Comparison of ENCODE assay signal across 8 cellular contexts in the genomic region with DNA sequence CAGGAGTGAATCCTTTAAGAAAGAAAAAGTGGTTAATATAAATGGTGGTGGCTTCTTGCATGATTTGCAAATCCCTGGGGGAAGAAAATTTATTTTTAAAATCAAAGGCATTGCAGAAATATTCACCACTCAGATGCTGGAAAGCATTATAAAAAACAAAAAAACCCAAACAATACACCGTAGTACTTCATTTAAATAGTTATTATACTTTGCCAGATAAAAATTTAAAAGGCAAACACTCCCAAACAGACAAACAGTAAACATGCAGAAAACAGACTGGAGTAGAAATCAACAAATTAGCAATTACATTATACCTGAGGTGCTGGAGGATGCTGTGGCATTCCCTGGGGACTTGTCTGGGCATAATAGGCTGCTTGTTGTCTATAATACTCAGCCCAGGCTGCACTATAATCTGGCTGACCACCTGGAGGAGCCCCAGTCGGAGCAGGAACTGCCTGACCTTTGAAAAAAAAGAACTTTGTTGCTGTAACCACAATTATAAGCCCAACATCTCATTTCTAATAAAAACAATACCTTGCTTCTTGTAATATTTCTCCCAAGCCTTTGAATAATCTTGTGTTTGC. TPM values are rescaled to one million over a fixed set of nuclear protein-coding genes. Genes with fewer than 3 reads are reported as not detected.
DNase-seq lines count a peak whose midpoint lies in the region; ATAC-seq and TF ChIP-seq lines count a peak whose summit lies in the region.

No MANE protein-coding gene starts in this region.

- no peak for TF ChIP-seq EP300 in esophagus muscularis mucosa (IDR thresholded peaks at IDR 0.05)

- H3K79me2 ChIP-seq in trophoblast cell (ENCODE audit: control insufficient read depth, insufficient read depth, low read length, poor library complexity): no peaks in the 10 kb centered on the region

- no peak overlapping the region for H2BK12ac ChIP-seq in trophoblast cell (ENCODE audit: low read length)

- H3K4me1 Mint-ChIP-seq in activated naive CD4-positive, alpha-beta T cell treated with anti-CD3 and anti-CD28 coated beads, Interleukin-2, amount 50 U/mL, for 24 hours: peaks cover 43% of the 10 kb centered on the region
- H3K4me1 Mint-ChIP-seq in stimulated activated naive B cell treated with anti-CD40 and anti-IgM and Interleukin-4, amounts not matched to agents 10 μg/mL and 1 μg/mL and 100 μg/mL, for 72 hours: peaks cover 17 to 52% of the 10 kb centered on the region in 2 donors
- peaks cover 43% of the 10 kb centered on the region for H3K4me1 Mint-ChIP-seq in stimulated activated naive CD8-positive, alpha-beta T cell treated with anti-CD3 and anti-CD28 coated beads, Interleukin-15, amount 100 ng/mL, for 72 hours

- no peak overlapping the region for H3K4me2 ChIP-seq in trophoblast cell (ENCODE audit: low read length)

- no peak for TF ChIP-seq POLR2A in esophagus muscularis mucosa (IDR thresholded peaks at IDR 0.05; ENCODE audit: low read depth)

- DNase-seq in activated naive CD4-positive, alpha-beta T cell treated with anti-CD3 and anti-CD28 coated beads, Interleukin-2, amount 50 U/mL, for 72 hours (ENCODE audit: low spot score in 2 of 2): no peak
- DNase-seq in NCI-H1930 (lab: John Stamatoyannopoulos, UW): peak; percentile 19 to 31
- no peak for DNase-seq in esophagus muscularis mucosa (ENCODE audit: extremely low spot score)
- DNase-seq in stimulated activated naive B cell treated with anti-CD40 and anti-IgM and Interleukin-4, amounts not matched to agents 10 μg/mL and 1 μg/mL and 100 μg/mL, for 72 hours: peak; percentile 5
- DNase-seq in stimulated activated naive CD8-positive, alpha-beta T cell treated with anti-CD3 and anti-CD28 coated beads, Interleukin-15, amount 100 ng/mL, for 72 hours: no peak
- no peak for DNase-seq in trophoblast cell
- DNase-seq in SKM-1 (lab: John Stamatoyannopoulos, UW; ENCODE audit: unreplicated experiment): no peak

- no peak overlapping the region for H4K12ac ChIP-seq in trophoblast cell (ENCODE audit: low read depth, low read length)

- H2AFZ ChIP-seq in trophoblast cell (ENCODE audit: insufficient read depth, low read length, poor library complexity): no peak overlapping the region

- H3K23ac ChIP-seq in trophoblast cell (ENCODE audit: low read length): no peak overlapping the region

- peaks cover 9 to 34% (median 32%) of the 10 kb centered on the region in 4 donors for H3K4me1 ChIP-seq in esophagus muscularis mucosa
- H3K4me1 ChIP-seq in trophoblast cell (ENCODE audit: control insufficient read depth in 1 of 2, insufficient read depth in 2 of 2, low read length in 2 of 2): no peaks in the 10 kb centered on the region

- H2BK120ac ChIP-seq in trophoblast cell (ENCODE audit: insufficient read depth, low read length, poor library complexity): no peak overlapping the region

- intact Hi-C loops in esophagus muscularis mucosa (cut with DNase I): no loop called here

- no peak overlapping the region for H3K9ac ChIP-seq in trophoblast cell (ENCODE audit: low read length)

- peak overlapping the region; percentile 6 for H3K27ac Mint-ChIP-seq in activated naive CD4-positive, alpha-beta T cell treated with anti-CD3 and anti-CD28 coated beads, Interleukin-2, amount 50 U/mL, for 24 hours
- peak overlapping the region in 1 of 2 donors; percentile 26 for H3K27ac Mint-ChIP-seq in activated naive CD4-positive, alpha-beta T cell treated with anti-CD3 and anti-CD28 coated beads, Interleukin-2, amount 50 U/mL, for 72 hours
- H3K27ac Mint-ChIP-seq in stimulated activated naive B cell treated with anti-CD40 and anti-IgM and Interleukin-4, amounts not matched to agents 10 μg/mL and 1 μg/mL and 100 μg/mL, for 72 hours: no peak overlapping the region
- H3K27ac Mint-ChIP-seq in stimulated activated naive CD8-positive, alpha-beta T cell treated with anti-CD3 and anti-CD28 coated beads, Interleukin-15, amount 100 ng/mL, for 72 hours: peak overlapping the region in 1 of 2 donors; percentile 80

- no peak overlapping the region for H3K4me3 Mint-ChIP-seq in activated naive CD4-positive, alpha-beta T cell treated with anti-CD3 and anti-CD28 coated beads, Interleukin-2, amount 50 U/mL, for 24 hours
- H3K4me3 Mint-ChIP-seq in stimulated activated naive B cell treated with anti-CD40 and anti-IgM and Interleukin-4, amounts not matched to agents 10 μg/mL and 1 μg/mL and 100 μg/mL, for 72 hours: peak overlapping the region in 1 of 2 donors; percentile 28
- no peak overlapping the region for H3K4me3 Mint-ChIP-seq in stimulated activated naive CD8-positive, alpha-beta T cell treated with anti-CD3 and anti-CD28 coated beads, Interleukin-15, amount 100 ng/mL, for 72 hours

- peak in 2 of 3 experiments; percentile 20 to 32 for TF ChIP-seq CTCF in esophagus muscularis mucosa (IDR thresholded peaks at IDR 0.05)

- H3K4ac ChIP-seq in trophoblast cell (ENCODE audit: low read depth, low read length): no peak overlapping the region

- no peak overlapping the region for H4K91ac ChIP-seq in trophoblast cell (ENCODE audit: low read depth, low read length)

- H3K4me3 ChIP-seq in esophagus muscularis mucosa (no peak overlapping the region), trophoblast cell (ENCODE audit: low read depth, low read length) (no peak overlapping the region)

- ATAC-seq in activated naive CD4-positive, alpha-beta T cell treated with anti-CD3 and anti-CD28 coated beads, Interleukin-2, amount 50 U/mL, for 72 hours: no peak
- peak; percentile 83 to 90 for ATAC-seq in stimulated activated naive B cell treated with anti-CD40 and anti-IgM and Interleukin-4, amounts not matched to agents 10 μg/mL and 1 μg/mL and 100 μg/mL, for 72 hours (replicated peaks)
- ATAC-seq in stimulated activated naive CD8-positive, alpha-beta T cell treated with anti-CD3 and anti-CD28 coated beads, Interleukin-15, amount 100 ng/mL, for 72 hours: no peak

- H3K79me1 ChIP-seq in trophoblast cell (ENCODE audit: low read length): no peaks in the 10 kb centered on the region

- H3K18ac ChIP-seq in trophoblast cell (ENCODE audit: low read length): no peak overlapping the region

- no peak overlapping the region for H3K14ac ChIP-seq in trophoblast cell (ENCODE audit: low read length)

- H4K8ac ChIP-seq in trophoblast cell (ENCODE audit: low read depth, low read length): no peak overlapping the region

- H3K9me3 ChIP-seq in esophagus muscularis mucosa (no peaks in the 10 kb centered on the region), trophoblast cell (ENCODE audit: insufficient read depth, low read depth, low read length) (no peaks in the 10 kb centered on the region)

- H2BK5ac ChIP-seq in trophoblast cell (ENCODE audit: low read depth, low read length, poor library complexity): no peak overlapping the region

- H3K36me3 Mint-ChIP-seq in activated naive CD4-positive, alpha-beta T cell treated with anti-CD3 and anti-CD28 coated beads, Interleukin-2, amount 50 U/mL, for 24 hours: peaks cover 25% of the 10 kb centered on the region
- H3K36me3 Mint-ChIP-seq in activated naive CD4-positive, alpha-beta T cell treated with anti-CD3 and anti-CD28 coated beads, Interleukin-2, amount 50 U/mL, for 72 hours: peaks cover 0 to 50% of the 10 kb centered on the region in 2 donors
- H3K36me3 Mint-ChIP-seq in stimulated activated naive B cell treated with anti-CD40 and anti-IgM and Interleukin-4, amounts not matched to agents 10 μg/mL and 1 μg/mL and 100 μg/mL, for 72 hours: peaks cover 27 to 42% of the 10 kb centered on the region in 2 donors

- no peaks in the 10 kb centered on the region for H3K9me3 Mint-ChIP-seq in activated naive CD4-positive, alpha-beta T cell treated with anti-CD3 and anti-CD28 coated beads, Interleukin-2, amount 50 U/mL, for 24 hours
- no peaks in the 10 kb centered on the region for H3K9me3 Mint-ChIP-seq in activated naive CD4-positive, alpha-beta T cell treated with anti-CD3 and anti-CD28 coated beads, Interleukin-2, amount 50 U/mL, for 72 hours
- no peaks in the 10 kb centered on the region for H3K9me3 Mint-ChIP-seq in stimulated activated naive B cell treated with anti-CD40 and anti-IgM and Interleukin-4, amounts not matched to agents 10 μg/mL and 1 μg/mL and 100 μg/mL, for 72 hours
- no peaks in the 10 kb centered on the region for H3K9me3 Mint-ChIP-seq in stimulated activated naive CD8-positive, alpha-beta T cell treated with anti-CD3 and anti-CD28 coated beads, Interleukin-15, amount 100 ng/mL, for 72 hours

- 23% methylated on average over 2 of the region's 2 CpGs for WGBS in esophagus muscularis mucosa
- WGBS in trophoblast cell (ENCODE audit: extremely low coverage, insufficient coverage, insufficient read length): no CpG with 5 or more reads among the region's 2 CpGs

- H3K36me3 ChIP-seq in esophagus muscularis mucosa (peaks cover 23 to 90% (median 61%) of the 10 kb centered on the region in 4 donors), trophoblast cell (ENCODE audit: control insufficient read depth in 1 of 2, insufficient read depth in 2 of 2, low read length in 2 of 2) (peaks cover 12 to 25% of the 10 kb centered on the region in 2 experiments)

- no peak overlapping the region for H3K27ac ChIP-seq in esophagus muscularis mucosa (replicated peaks in 1 of 4)
- no peak overlapping the region for H3K27ac ChIP-seq in trophoblast cell (ENCODE audit: low read depth, low read length)

- H3K27me3 ChIP-seq in esophagus muscularis mucosa: no peaks in the 10 kb centered on the region
- no peaks in the 10 kb centered on the region for H3K27me3 ChIP-seq in trophoblast cell (ENCODE audit: insufficient read depth, low read length)

- H3K27me3 Mint-ChIP-seq in activated naive CD4-positive, alpha-beta T cell treated with anti-CD3 and anti-CD28 coated beads, Interleukin-2, amount 50 U/mL, for 24 hours: no peaks in the 10 kb centered on the region
- H3K27me3 Mint-ChIP-seq in stimulated activated naive B cell treated with anti-CD40 and anti-IgM and Interleukin-4, amounts not matched to agents 10 μg/mL and 1 μg/mL and 100 μg/mL, for 72 hours: no peaks in the 10 kb centered on the region
- H3K27me3 Mint-ChIP-seq in stimulated activated naive CD8-positive, alpha-beta T cell treated with anti-CD3 and anti-CD28 coated beads, Interleukin-15, amount 100 ng/mL, for 72 hours: no peaks in the 10 kb centered on the region

- no peak overlapping the region for H2AK5ac ChIP-seq in trophoblast cell (ENCODE audit: low read length)

RNA-seq across cellular contexts. Expression of gene FUBP1, which starts 29.9 kb away (rescaled TPM):
- total RNA-seq in activated naive CD4-positive, alpha-beta T cell treated with anti-CD3 and anti-CD28 coated beads, Interleukin-2, amount 50 U/mL, for 72 hours: 100 to 1,000 TPM; 225 to 253 TPM
- total RNA-seq in esophagus muscularis mucosa: 10 to 100 TPM; 48.2 to 86.8 (median 51.1) TPM
- 144 TPM in 2 replicates for polyA plus RNA-seq in trophoblast cell (2013)

RNA-seq across cellular contexts. Expression of gene DNAJB4, which starts 55.8 kb away (rescaled TPM):
- total RNA-seq in activated naive CD4-positive, alpha-beta T cell treated with anti-CD3 and anti-CD28 coated beads, Interleukin-2, amount 50 U/mL, for 72 hours: 10 to 100 TPM in 1 of 2 donors, 1 to 10 TPM in 1; 9.8 to 35.8 TPM
- total RNA-seq in esophagus muscularis mucosa: 10 to 100 TPM; 62.6 to 79.7 (median 70.4) TPM
- 14.4 and 14.5 TPM in 2 replicates for polyA plus RNA-seq in trophoblast cell (2013)

Comparison
In these comparisons a context has a peak if more than half of its experiments do, and no peak if none do; other contexts are left out.
1. ATAC-seq: peak in stimulated activated naive B cell treated with anti-CD40 and anti-IgM and Interleukin-4, amounts not matched to agents 10 μg/mL and 1 μg/mL and 100 μg/mL, for 72 hours (2 of 2); none in activated naive CD4-positive, alpha-beta T cell treated with anti-CD3 and anti-CD28 coated beads, Interleukin-2, amount 50 U/mL, for 72 hours (0 of 2) and stimulated activated naive CD8-positive, alpha-beta T cell treated with anti-CD3 and anti-CD28 coated beads, Interleukin-15, amount 100 ng/mL, for 72 hours (single experiment).
2. DNase-seq: peak in NCI-H1930 (2 of 2) and stimulated activated naive B cell treated with anti-CD40 and anti-IgM and Interleukin-4, amounts not matched to agents 10 μg/mL and 1 μg/mL and 100 μg/mL, for 72 hours (single experiment); none in activated naive CD4-positive, alpha-beta T cell treated with anti-CD3 and anti-CD28 coated beads, Interleukin-2, amount 50 U/mL, for 72 hours (0 of 2), esophagus muscularis mucosa (single experiment), stimulated activated naive CD8-positive, alpha-beta T cell treated with anti-CD3 and anti-CD28 coated beads, Interleukin-15, amount 100 ng/mL, for 72 hours (0 of 2), trophoblast cell (0 of 2) and SKM-1 (single experiment).